10 cellular contexts compared by ENCODE assay signal in the genomic region with DNA sequence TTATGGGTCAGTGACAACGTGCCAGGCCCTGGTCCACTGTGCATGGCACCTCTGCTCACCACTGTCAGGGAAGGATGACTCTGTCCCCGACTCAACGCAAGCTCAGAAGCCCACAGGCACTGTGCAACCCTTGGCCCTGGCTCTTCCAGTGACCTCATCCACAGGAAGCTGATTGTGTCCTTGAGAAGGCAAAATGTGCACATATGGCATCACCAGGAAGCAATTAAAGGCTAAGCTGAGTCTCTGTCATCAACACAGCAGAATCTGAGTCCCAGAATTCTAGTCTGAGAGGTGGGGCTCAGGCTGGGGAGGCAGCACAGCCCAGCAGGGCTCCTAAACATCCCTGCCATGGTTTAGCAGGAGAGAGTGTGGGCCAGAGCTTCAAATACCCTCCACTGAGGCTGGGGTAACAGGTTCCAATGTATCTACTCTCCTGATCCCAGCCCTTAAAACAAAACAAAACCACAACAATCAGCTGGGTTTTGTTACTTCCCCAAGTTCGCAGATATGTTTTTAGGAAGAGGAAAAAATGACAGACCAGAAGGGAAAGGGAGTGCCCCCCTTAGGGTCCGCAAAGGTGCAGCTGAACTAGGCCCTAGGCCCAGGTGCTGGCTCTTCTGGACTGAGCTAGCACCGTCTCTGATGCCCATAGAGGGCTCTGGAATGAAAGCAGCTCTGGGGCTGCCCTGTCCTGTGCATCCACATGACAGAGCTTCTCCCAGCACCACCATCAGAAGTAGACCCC. TPM values are rescaled to one million over a fixed set of nuclear protein-coding genes. Genes with fewer than 3 reads are reported as not detected.
A peak's percentile ranks its signal among the peaks of the same experiment; 100 is the strongest.
DNase-seq lines count a peak whose midpoint lies in the region; ATAC-seq, FAIRE-seq and TF ChIP-seq lines count a peak whose summit lies in the region.
"Had no signal": no experiment of that assay in that cellular context is flagged by ENCODE, and none has a peak within 500 bp of the region (broad histone marks: within the 10 kb centered on the region; RNA-seq: fewer than 3 reads in every experiment).

No MANE protein-coding gene starts in this region.

- no CpG with 5 or more reads among the region's 6 CpGs for WGBS in mesendoderm (ENCODE audit: extremely low coverage, insufficient coverage, low lambda C conversion rate)
- 33 to 74% methylated on average over 3 to 6 of the region's 6 CpGs for WGBS in transverse colon (ENCODE audit: low coverage in 1 of 2), 2 donors

- H3K9me3 ChIP-seq in WERI-Rb-1 (ENCODE audit: severe bottlenecking) (no peaks in the 10 kb centered on the region), transverse colon (no peaks in the 10 kb centered on the region)

- no peak overlapping the region for H3K4ac ChIP-seq in mesendoderm (ENCODE audit: low read depth, low read length)

- TF ChIP-seq CTCF in D721Med (IDR thresholded peaks at IDR 0.05; ENCODE audit: insufficient read depth, missing control alignments) = no peak
- no peak for TF ChIP-seq CTCF in WERI-Rb-1 (IDR thresholded peaks at IDR 0.05; ENCODE audit: low read depth, low read length)
- TF ChIP-seq CTCF in transverse colon (IDR thresholded peaks at IDR 0.05) = no peak

- H3K79me2 ChIP-seq in mesendoderm (ENCODE audit: control insufficient read depth, insufficient read depth, low read length) = no peaks in the 10 kb centered on the region

- H3K79me1 ChIP-seq in mesendoderm (ENCODE audit: low read length) = no peaks in the 10 kb centered on the region

- no peak overlapping the region for H4K8ac ChIP-seq in mesendoderm (ENCODE audit: low read depth, low read length)

- no peak overlapping the region for H3K9ac ChIP-seq in mesendoderm (ENCODE audit: low read length)

- H2BK5ac ChIP-seq in mesendoderm (ENCODE audit: low read length) = no peak overlapping the region

- no peaks in the 10 kb centered on the region for H3K36me3 ChIP-seq in WERI-Rb-1
- H3K36me3 ChIP-seq in mesendoderm (ENCODE audit: control insufficient read depth, insufficient read depth, low read length) = no peaks in the 10 kb centered on the region
- no peaks in the 10 kb centered on the region for H3K36me3 ChIP-seq in transverse colon

- no peak overlapping the region for H2BK15ac ChIP-seq in mesendoderm (replicated peaks; ENCODE audit: low read depth)

- intact Hi-C loops in transverse colon (cut with DNase I; ENCODE audit: low total_unique reads) = no loop called here

- no peaks in the 10 kb centered on the region for H3K27me3 ChIP-seq in WERI-Rb-1 (ENCODE audit: insufficient read depth, low read depth, severe bottlenecking)
- H3K27me3 ChIP-seq in mesendoderm (ENCODE audit: insufficient read depth, low read length, poor library complexity) = no peaks in the 10 kb centered on the region
- H3K27me3 ChIP-seq in transverse colon = no peaks in the 10 kb centered on the region

- H3K4me2 ChIP-seq in mesendoderm (ENCODE audit: low read length) = no peak overlapping the region

- H3K4me1 ChIP-seq in mesendoderm (ENCODE audit: control insufficient read depth, low read depth, low read length) (peaks cover 11% of the 10 kb centered on the region), transverse colon (no peaks in the 10 kb centered on the region)

- peak overlapping the region; percentile 68 for H2AK5ac ChIP-seq in mesendoderm (ENCODE audit: low read length)

- ATAC-seq in GM19328 (IDR thresholded peaks at IDR 0.05; ENCODE audit: unreplicated experiment) = no peak

- no peak for TF ChIP-seq POLR2A in transverse colon (IDR thresholded peaks at IDR 0.05)

- in situ Hi-C loops in transverse colon (cut with MboI; ENCODE audit: low pct_ligation_motif_present in 1 of 4, low pct_unique_long_range_greater_than_20kb in 1 of 4, low sequenced_read_pairs in 3 of 4) = no loop called here

- peak overlapping the region; percentile 43 for H3K56ac ChIP-seq in mesendoderm (ENCODE audit: low read length)

- H3K23ac ChIP-seq in mesendoderm (ENCODE audit: low read length) = no peak overlapping the region

- DNase-seq in D721Med (ENCODE audit: insufficient read length, low spot score) = peak; percentile 31
- DNase-seq in HK-2 (ENCODE audit: unreplicated experiment) = peak; percentile 1
- DNase-seq in WERI-Rb-1 = peak; percentile 88
- DNase-seq in mesendoderm = no peak
- no peak for DNase-seq in mucosa of gallbladder (ENCODE audit: low spot score)
- DNase-seq in transverse colon = no peak
- no peak for DNase-seq in activated CD4-positive, alpha-beta T cell treated with anti-CD3 and anti-CD28 coated beads for 48 hours
- DNase-seq: T-cell had no signal

- no peak overlapping the region for H4K5ac ChIP-seq in mesendoderm (ENCODE audit: low read length)

- TF ChIP-seq EP300 in transverse colon (IDR thresholded peaks at IDR 0.05; ENCODE audit: low read depth) = no peak

- H3K4me3 ChIP-seq in WERI-Rb-1 (ENCODE audit: low read depth, low read length) (no peak overlapping the region), mesendoderm (ENCODE audit: low read length) (no peak overlapping the region), transverse colon (no peak overlapping the region)

- H2BK120ac ChIP-seq in mesendoderm (ENCODE audit: low read depth, low read length) = no peak overlapping the region

- FAIRE-seq in D721Med (lab: Jason Lieb, UNC) = peak; percentile 95

- H3K18ac ChIP-seq in mesendoderm (ENCODE audit: low read length) = no peak overlapping the region

- peak overlapping the region; percentile 85 for H3K27ac ChIP-seq in WERI-Rb-1
- H3K27ac ChIP-seq in mesendoderm (ENCODE audit: low read depth, low read length) = no peak overlapping the region
- H3K27ac ChIP-seq in transverse colon = no peak overlapping the region
- H3K27ac ChIP-seq: epithelial cell of prostate had no signal

RNA-seq across cellular contexts. Expression of gene GNAZ, which starts 33.5 kb away (rescaled TPM):
- polyA plus RNA-seq in mesendoderm (2013, experiment 1 of 2) = 4.0 TPM
- 3.9 TPM for polyA plus RNA-seq in mesendoderm (2013, experiment 2 of 2)
- total RNA-seq in mucosa of gallbladder (119 TPM), transverse colon (10 to 100 TPM in 2 of 4 donors, 1 to 10 TPM in 2; 2.7 to 14.7 (median 7.8) TPM)

Comparison
In these comparisons a context has a peak if more than half of its experiments do, and no peak if none do; other contexts are left out.
1. DNase-seq: peak in D721Med (single experiment), HK-2 (single experiment) and WERI-Rb-1 (single experiment); none in mesendoderm (single experiment), mucosa of gallbladder (single experiment), transverse colon (single experiment) and activated CD4-positive, alpha-beta T cell treated with anti-CD3 and anti-CD28 coated beads for 48 hours (single experiment).